ENCODE assay signal across 19 cellular contexts in genomic region chr2:64130333-64130732, GRCh38. TPM values are rescaled to one million over a fixed set of nuclear protein-coding genes. Genes with fewer than 3 reads are reported as not detected.
A peak's percentile ranks its signal among the peaks of the same experiment; 100 is the strongest.
DNase-seq lines count a peak whose midpoint lies in the region; ATAC-seq, FAIRE-seq and TF ChIP-seq lines count a peak whose summit lies in the region.
"Had no signal": no experiment of that assay in that cellular context is flagged by ENCODE, and none has a peak within 500 bp of the region (broad histone marks: within the 10 kb centered on the region; RNA-seq: fewer than 3 reads in every experiment).

No MANE protein-coding gene starts in this region.

- TF ChIP-seq CTCF in GM12865 (IDR thresholded peaks at IDR 0.05; ENCODE audit: insufficient read depth, low read depth, low read length, missing control alignments) (no peak), WTC11 (IDR thresholded peaks at IDR 0.05) (no peak), endodermal cell (conservative IDR thresholded peaks at IDR 0.05) (no peak), coronary artery (IDR thresholded peaks at IDR 0.05) (no peak)

- CTCF ChIA-PET in WTC11 (lab: Charles Lee): no interaction called here

- no peak overlapping the region for H3K27ac ChIP-seq in endodermal cell (ENCODE audit: low read depth, low read length)
- H3K27ac ChIP-seq in coronary artery: no peak overlapping the region
- H3K27ac ChIP-seq: HL-60 had no signal

- no peaks in the 10 kb centered on the region for H3K36me3 Mint-ChIP-seq in WTC11
- H3K36me3 Mint-ChIP-seq in endodermal cell (ENCODE audit: low read depth): peaks cover 21% of the 10 kb centered on the region

- H3K9me3 Mint-ChIP-seq in WTC11 (no peaks in the 10 kb centered on the region), endodermal cell (no peaks in the 10 kb centered on the region)
- H3K9me3 Mint-ChIP-seq: CD14-positive monocyte had no signal

- H3K36me3 ChIP-seq in endodermal cell (ENCODE audit: control insufficient read depth, insufficient read depth, low read length): peaks cover 29% of the 10 kb centered on the region

- no peaks in the 10 kb centered on the region for H3K9me3 ChIP-seq in endodermal cell (ENCODE audit: control insufficient read depth, low read length)

- DNase-seq in GM12865 (ENCODE audit: low read depth): no peak
- no peak for DNase-seq in WTC11 (ENCODE audit: low spot score)
- no peak for DNase-seq in endodermal cell
- DNase-seq in coronary artery (ENCODE audit: low spot score): no peak
- DNase-seq in T-helper 1 cell: no peak
- DNase-seq in DMS 273 (lab: John Stamatoyannopoulos, UW; ENCODE audit: unreplicated experiment): no peak
- no peak for DNase-seq in C1 segment of cervical spinal cord (lab: John Stamatoyannopoulos, UW)
- DNase-seq: COR-L47, DMS53, HCEC 1CT, MV-4-11, NCI-H1417, NCI-H187 treated with DMSO at 0.1 percent for 48 hours, NCI-H446, NCI-H69, SHP77 treated with DMSO at 0.1 percent for 48 hours had no signal

- peak; percentile 35 for FAIRE-seq in A204.1 (lab: Jason Lieb, UNC)

- no peak for ATAC-seq in WTC11

- H3K4me3 ChIP-seq in GM12865 (ENCODE audit: low read depth, low read length): peak overlapping the region; percentile 3; the same call in 1 of the 2 replicates
- peak overlapping the region; percentile 16 for H3K4me3 ChIP-seq in endodermal cell (ENCODE audit: low read length)
- no peak overlapping the region for H3K4me3 ChIP-seq in coronary artery

- peak overlapping the region; percentile 69 for H3K27ac Mint-ChIP-seq in WTC11
- H3K27ac Mint-ChIP-seq in endodermal cell: no peak overlapping the region
- H3K27ac Mint-ChIP-seq: CD14-positive monocyte had no signal

- POLR2A ChIA-PET in WTC11 (lab: Charles Lee): no interaction called here

- peaks cover 73% of the 10 kb centered on the region for H3K4me1 Mint-ChIP-seq in WTC11
- peaks cover 47% of the 10 kb centered on the region for H3K4me1 Mint-ChIP-seq in endodermal cell

- no peak overlapping the region for H3K9ac ChIP-seq in endodermal cell (ENCODE audit: extremely low read depth, low read length, poor library complexity, severe bottlenecking)

- 85 to 100% methylated on average over 1 of the region's 2 CpGs for WGBS in endodermal cell (ENCODE audit: insufficient coverage in 1 of 2, insufficient read length in 1 of 2), 2 experiments

- H3K4me3 Mint-ChIP-seq in WTC11 (no peak overlapping the region), endodermal cell (no peak overlapping the region)
- H3K4me3 Mint-ChIP-seq: CD14-positive monocyte had no signal

- H3K27me3 Mint-ChIP-seq in WTC11 (ENCODE audit: low read depth): no peaks in the 10 kb centered on the region
- H3K27me3 Mint-ChIP-seq in endodermal cell (ENCODE audit: insufficient read depth): no peaks in the 10 kb centered on the region

- peaks cover 8% of the 10 kb centered on the region for H3K4me1 ChIP-seq in endodermal cell (ENCODE audit: control insufficient read depth, insufficient read depth, low read length)

- H3K27me3 ChIP-seq in endodermal cell (ENCODE audit: control insufficient read depth, insufficient read depth, low read length, poor library complexity, severe bottlenecking): no peaks in the 10 kb centered on the region

TF ChIP-seq in WTC11, 78 proteins besides CTCF, POLR2A, EP300 and RAD21:
- no peak for TF ChIP-seq JAZF1 (CRISPR knock-in tag; IDR thresholded peaks at IDR 0.05)
- no peak for TF ChIP-seq IRF2 (CRISPR knock-in tag; IDR thresholded peaks at IDR 0.05; ENCODE audit: borderline replicate concordance, low read depth)
- TF ChIP-seq ZNF423 (CRISPR knock-in tag; IDR thresholded peaks at IDR 0.05): no peak
- no peak for TF ChIP-seq PRDM15 (CRISPR knock-in tag; IDR thresholded peaks at IDR 0.05)

RNA-seq across cellular contexts. Expression of gene PELI1, which starts 13.9 kb away (rescaled TPM):
- total RNA-seq in WTC11 (2021) (43.0 to 53.5 TPM (median 47.3 TPM) in 3 replicates), endodermal cell (100 to 1,000 TPM; 178 to 184 TPM)
- 59.1 TPM for polyA plus RNA-seq in endodermal cell (2013, experiment 1 of 2)
- polyA plus RNA-seq in endodermal cell (2013, experiment 2 of 2): 52.6 TPM
